In the genomic region with DNA sequence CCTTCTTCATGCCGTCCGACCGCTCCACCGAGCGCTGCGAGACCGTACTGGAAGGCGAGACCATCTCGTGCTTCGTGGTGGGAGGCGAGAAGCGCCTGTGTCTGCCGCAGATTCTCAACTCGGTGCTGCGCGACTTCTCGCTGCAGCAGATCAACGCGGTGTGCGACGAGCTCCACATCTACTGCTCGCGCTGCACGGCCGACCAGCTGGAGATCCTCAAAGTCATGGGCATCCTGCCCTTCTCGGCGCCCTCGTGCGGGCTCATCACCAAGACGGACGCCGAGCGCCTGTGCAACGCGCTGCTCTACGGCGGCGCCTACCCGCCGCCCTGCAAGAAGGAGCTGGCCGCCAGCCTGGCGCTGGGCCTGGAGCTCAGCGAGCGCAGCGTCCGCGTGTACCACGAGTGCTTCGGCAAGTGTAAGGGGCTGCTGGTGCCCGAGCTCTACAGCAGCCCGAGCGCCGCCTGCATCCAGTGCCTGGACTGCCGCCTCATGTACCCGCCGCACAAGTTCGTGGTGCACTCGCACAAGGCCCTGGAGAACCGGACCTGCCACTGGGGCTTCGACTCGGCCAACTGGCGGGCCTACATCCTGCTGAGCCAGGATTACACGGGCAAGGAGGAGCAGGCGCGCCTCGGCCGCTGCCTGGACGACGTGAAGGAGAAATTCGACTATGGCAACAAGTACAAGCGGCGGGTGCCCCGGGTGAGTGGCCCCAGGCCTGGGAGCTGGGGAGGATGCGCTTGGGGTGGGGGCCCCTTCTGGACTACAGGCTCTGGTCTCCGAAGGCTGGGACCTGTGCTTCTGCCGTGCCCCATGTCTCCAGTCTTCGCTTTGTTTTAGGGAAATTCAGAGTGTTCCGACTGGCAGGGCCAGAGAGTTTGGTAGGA, we compare ENCODE assay signal across 1 cellular context.
A peak's percentile ranks its signal among the peaks of the same experiment; 100 is the strongest.
TF ChIP-seq lines count a peak whose summit lies in the region.

No MANE protein-coding gene starts in this region.

TF ChIP-seq in HepG2, 621 proteins besides CTCF, POLR2A, EP300 and RAD21 (continued from another document and continues in another):
- TF ChIP-seq ZBTB1 (CRISPR knock-in tag; IDR thresholded peaks at IDR 0.05; ENCODE audit: borderline replicate concordance) (no peak), ZNF564 (CRISPR knock-in tag; IDR thresholded peaks at IDR 0.05) (no peak), ZNF484 (CRISPR knock-in tag; IDR thresholded peaks at IDR 0.05; ENCODE audit: borderline replicate concordance, low read depth) (no peak), SRSF4 (IDR thresholded peaks at IDR 0.05; ENCODE audit: low read depth, low read length, poor library complexity, severe bottlenecking) (no peak), KAT7 (CRISPR knock-in tag; IDR thresholded peaks at IDR 0.05; ENCODE audit: borderline replicate concordance) (no peak), THAP11 (CRISPR knock-in tag; IDR thresholded peaks at IDR 0.05) (no peak), SNRNP70 (IDR thresholded peaks at IDR 0.05; ENCODE audit: low read depth, low read length) (no peak), BORCS8-MEF2B (CRISPR knock-in tag; IDR thresholded peaks at IDR 0.05) (no peak), ZNF703 (CRISPR knock-in tag; IDR thresholded peaks at IDR 0.05; ENCODE audit: borderline replicate concordance) (0 out of 2 replicates have a peak, but pooled peaks have one; percentile 35), ZNF251 (CRISPR knock-in tag; IDR thresholded peaks at IDR 0.05) (no peak), FOXK2 (IDR thresholded peaks at IDR 0.05) (no peak), ZNF253 (CRISPR knock-in tag; IDR thresholded peaks at IDR 0.05; ENCODE audit: borderline replicate concordance) (no peak), ZNF777 (CRISPR knock-in tag; IDR thresholded peaks at IDR 0.05) (no peak; the same call in 1 of the 2 replicates), ZNF678 (CRISPR knock-in tag; IDR thresholded peaks at IDR 0.05) (no peak), TBX2 (CRISPR knock-in tag; IDR thresholded peaks at IDR 0.05; ENCODE audit: borderline replicate concordance) (0 out of 2 replicates have a peak, but pooled peaks have one; percentile 51), TBP (CRISPR knock-in tag; IDR thresholded peaks at IDR 0.05) (no peak), AHR (CRISPR knock-in tag; IDR thresholded peaks at IDR 0.05) (no peak), TCF7 (IDR thresholded peaks at IDR 0.05; ENCODE audit: low read depth) (no peak), SMARCC2 (IDR thresholded peaks at IDR 0.05) (no peak), KMT2A (CRISPR knock-in tag; IDR thresholded peaks at IDR 0.05) (no peak), ZFP62 (CRISPR knock-in tag; IDR thresholded peaks at IDR 0.05) (no peak), FOSL2 (CRISPR knock-in tag; IDR thresholded peaks at IDR 0.05) (no peak), TBL1XR1 (IDR thresholded peaks at IDR 0.05; ENCODE audit: borderline replicate concordance, low read length, partially characterized antibody) (no peak), MAFF (IDR thresholded peaks at IDR 0.05; ENCODE audit: low read depth, low read length) (no peak), ZNF337 (CRISPR knock-in tag; IDR thresholded peaks at IDR 0.05; ENCODE audit: borderline replicate concordance, low read depth) (no peak)
- TF ChIP-seq, protein P1, sequence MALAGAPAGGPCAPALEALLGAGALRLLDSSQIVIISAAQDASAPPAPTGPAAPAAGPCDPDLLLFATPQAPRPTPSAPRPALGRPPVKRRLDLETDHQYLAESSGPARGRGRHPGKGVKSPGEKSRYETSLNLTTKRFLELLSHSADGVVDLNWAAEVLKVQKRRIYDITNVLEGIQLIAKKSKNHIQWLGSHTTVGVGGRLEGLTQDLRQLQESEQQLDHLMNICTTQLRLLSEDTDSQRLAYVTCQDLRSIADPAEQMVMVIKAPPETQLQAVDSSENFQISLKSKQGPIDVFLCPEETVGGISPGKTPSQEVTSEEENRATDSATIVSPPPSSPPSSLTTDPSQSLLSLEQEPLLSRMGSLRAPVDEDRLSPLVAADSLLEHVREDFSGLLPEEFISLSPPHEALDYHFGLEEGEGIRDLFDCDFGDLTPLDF (CRISPR knock-in tag; IDR thresholded peaks at IDR 0.05) = no peak
- TF ChIP-seq, protein P2, sequence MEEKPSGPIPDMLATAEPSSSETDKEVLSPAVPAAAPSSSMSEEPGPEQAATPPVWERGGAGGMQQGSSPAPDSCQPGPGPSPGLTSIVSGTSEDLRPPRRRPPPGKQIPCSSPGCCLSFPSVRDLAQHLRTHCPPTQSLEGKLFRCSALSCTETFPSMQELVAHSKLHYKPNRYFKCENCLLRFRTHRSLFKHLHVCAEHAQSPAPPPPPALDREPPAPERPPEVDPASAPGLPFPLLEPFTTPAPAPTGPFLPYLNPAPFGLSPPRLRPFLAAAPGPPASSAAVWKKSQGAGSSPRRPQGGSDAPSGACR (CRISPR knock-in tag; IDR thresholded peaks at IDR 0.05) = 0 out of 2 replicates have a peak, but pooled peaks have one; percentile 30
- TF ChIP-seq, protein P3, sequence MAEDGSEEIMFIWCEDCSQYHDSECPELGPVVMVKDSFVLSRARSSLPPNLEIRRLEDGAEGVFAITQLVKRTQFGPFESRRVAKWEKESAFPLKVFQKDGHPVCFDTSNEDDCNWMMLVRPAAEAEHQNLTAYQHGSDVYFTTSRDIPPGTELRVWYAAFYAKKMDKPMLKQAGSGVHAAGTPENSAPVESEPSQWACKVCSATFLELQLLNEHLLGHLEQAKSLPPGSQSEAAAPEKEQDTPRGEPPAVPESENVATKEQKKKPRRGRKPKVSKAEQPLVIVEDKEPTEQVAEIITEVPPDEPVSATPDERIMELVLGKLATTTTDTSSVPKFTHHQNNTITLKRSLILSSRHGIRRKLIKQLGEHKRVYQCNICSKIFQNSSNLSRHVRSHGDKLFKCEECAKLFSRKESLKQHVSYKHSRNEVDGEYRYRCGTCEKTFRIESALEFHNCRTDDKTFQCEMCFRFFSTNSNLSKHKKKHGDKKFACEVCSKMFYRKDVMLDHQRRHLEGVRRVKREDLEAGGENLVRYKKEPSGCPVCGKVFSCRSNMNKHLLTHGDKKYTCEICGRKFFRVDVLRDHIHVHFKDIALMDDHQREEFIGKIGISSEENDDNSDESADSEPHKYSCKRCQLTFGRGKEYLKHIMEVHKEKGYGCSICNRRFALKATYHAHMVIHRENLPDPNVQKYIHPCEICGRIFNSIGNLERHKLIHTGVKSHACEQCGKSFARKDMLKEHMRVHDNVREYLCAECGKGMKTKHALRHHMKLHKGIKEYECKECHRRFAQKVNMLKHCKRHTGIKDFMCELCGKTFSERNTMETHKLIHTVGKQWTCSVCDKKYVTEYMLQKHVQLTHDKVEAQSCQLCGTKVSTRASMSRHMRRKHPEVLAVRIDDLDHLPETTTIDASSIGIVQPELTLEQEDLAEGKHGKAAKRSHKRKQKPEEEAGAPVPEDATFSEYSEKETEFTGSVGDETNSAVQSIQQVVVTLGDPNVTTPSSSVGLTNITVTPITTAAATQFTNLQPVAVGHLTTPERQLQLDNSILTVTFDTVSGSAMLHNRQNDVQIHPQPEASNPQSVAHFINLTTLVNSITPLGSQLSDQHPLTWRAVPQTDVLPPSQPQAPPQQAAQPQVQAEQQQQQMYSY (CRISPR knock-in tag; IDR thresholded peaks at IDR 0.05) = no peak
- TF ChIP-seq, protein P4, sequence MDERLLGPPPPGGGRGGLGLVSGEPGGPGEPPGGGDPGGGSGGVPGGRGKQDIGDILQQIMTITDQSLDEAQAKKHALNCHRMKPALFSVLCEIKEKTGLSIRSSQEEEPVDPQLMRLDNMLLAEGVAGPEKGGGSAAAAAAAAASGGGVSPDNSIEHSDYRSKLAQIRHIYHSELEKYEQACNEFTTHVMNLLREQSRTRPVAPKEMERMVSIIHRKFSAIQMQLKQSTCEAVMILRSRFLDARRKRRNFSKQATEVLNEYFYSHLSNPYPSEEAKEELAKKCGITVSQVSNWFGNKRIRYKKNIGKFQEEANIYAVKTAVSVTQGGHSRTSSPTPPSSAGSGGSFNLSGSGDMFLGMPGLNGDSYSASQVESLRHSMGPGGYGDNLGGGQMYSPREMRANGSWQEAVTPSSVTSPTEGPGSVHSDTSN (CRISPR knock-in tag; IDR thresholded peaks at IDR 0.05) = no peak
- TF ChIP-seq, protein P5, sequence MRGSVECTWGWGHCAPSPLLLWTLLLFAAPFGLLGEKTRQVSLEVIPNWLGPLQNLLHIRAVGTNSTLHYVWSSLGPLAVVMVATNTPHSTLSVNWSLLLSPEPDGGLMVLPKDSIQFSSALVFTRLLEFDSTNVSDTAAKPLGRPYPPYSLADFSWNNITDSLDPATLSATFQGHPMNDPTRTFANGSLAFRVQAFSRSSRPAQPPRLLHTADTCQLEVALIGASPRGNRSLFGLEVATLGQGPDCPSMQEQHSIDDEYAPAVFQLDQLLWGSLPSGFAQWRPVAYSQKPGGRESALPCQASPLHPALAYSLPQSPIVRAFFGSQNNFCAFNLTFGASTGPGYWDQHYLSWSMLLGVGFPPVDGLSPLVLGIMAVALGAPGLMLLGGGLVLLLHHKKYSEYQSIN (CRISPR knock-in tag; IDR thresholded peaks at IDR 0.05; ENCODE audit: borderline replicate concordance) = no peak
- TF ChIP-seq, protein P6, sequence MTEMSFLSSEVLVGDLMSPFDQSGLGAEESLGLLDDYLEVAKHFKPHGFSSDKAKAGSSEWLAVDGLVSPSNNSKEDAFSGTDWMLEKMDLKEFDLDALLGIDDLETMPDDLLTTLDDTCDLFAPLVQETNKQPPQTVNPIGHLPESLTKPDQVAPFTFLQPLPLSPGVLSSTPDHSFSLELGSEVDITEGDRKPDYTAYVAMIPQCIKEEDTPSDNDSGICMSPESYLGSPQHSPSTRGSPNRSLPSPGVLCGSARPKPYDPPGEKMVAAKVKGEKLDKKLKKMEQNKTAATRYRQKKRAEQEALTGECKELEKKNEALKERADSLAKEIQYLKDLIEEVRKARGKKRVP (CRISPR knock-in tag; IDR thresholded peaks at IDR 0.05) = no peak
- TF ChIP-seq, protein P7, sequence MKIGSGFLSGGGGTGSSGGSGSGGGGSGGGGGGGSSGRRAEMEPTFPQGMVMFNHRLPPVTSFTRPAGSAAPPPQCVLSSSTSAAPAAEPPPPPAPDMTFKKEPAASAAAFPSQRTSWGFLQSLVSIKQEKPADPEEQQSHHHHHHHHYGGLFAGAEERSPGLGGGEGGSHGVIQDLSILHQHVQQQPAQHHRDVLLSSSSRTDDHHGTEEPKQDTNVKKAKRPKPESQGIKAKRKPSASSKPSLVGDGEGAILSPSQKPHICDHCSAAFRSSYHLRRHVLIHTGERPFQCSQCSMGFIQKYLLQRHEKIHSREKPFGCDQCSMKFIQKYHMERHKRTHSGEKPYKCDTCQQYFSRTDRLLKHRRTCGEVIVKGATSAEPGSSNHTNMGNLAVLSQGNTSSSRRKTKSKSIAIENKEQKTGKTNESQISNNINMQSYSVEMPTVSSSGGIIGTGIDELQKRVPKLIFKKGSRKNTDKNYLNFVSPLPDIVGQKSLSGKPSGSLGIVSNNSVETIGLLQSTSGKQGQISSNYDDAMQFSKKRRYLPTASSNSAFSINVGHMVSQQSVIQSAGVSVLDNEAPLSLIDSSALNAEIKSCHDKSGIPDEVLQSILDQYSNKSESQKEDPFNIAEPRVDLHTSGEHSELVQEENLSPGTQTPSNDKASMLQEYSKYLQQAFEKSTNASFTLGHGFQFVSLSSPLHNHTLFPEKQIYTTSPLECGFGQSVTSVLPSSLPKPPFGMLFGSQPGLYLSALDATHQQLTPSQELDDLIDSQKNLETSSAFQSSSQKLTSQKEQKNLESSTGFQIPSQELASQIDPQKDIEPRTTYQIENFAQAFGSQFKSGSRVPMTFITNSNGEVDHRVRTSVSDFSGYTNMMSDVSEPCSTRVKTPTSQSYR (CRISPR knock-in tag; IDR thresholded peaks at IDR 0.05; ENCODE audit: borderline replicate concordance) = no peak
- TF ChIP-seq, protein P8, sequence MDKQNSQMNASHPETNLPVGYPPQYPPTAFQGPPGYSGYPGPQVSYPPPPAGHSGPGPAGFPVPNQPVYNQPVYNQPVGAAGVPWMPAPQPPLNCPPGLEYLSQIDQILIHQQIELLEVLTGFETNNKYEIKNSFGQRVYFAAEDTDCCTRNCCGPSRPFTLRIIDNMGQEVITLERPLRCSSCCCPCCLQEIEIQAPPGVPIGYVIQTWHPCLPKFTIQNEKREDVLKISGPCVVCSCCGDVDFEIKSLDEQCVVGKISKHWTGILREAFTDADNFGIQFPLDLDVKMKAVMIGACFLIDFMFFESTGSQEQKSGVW (CRISPR knock-in tag; IDR thresholded peaks at IDR 0.05; ENCODE audit: borderline replicate concordance) = no peak
- TF ChIP-seq, protein P9, sequence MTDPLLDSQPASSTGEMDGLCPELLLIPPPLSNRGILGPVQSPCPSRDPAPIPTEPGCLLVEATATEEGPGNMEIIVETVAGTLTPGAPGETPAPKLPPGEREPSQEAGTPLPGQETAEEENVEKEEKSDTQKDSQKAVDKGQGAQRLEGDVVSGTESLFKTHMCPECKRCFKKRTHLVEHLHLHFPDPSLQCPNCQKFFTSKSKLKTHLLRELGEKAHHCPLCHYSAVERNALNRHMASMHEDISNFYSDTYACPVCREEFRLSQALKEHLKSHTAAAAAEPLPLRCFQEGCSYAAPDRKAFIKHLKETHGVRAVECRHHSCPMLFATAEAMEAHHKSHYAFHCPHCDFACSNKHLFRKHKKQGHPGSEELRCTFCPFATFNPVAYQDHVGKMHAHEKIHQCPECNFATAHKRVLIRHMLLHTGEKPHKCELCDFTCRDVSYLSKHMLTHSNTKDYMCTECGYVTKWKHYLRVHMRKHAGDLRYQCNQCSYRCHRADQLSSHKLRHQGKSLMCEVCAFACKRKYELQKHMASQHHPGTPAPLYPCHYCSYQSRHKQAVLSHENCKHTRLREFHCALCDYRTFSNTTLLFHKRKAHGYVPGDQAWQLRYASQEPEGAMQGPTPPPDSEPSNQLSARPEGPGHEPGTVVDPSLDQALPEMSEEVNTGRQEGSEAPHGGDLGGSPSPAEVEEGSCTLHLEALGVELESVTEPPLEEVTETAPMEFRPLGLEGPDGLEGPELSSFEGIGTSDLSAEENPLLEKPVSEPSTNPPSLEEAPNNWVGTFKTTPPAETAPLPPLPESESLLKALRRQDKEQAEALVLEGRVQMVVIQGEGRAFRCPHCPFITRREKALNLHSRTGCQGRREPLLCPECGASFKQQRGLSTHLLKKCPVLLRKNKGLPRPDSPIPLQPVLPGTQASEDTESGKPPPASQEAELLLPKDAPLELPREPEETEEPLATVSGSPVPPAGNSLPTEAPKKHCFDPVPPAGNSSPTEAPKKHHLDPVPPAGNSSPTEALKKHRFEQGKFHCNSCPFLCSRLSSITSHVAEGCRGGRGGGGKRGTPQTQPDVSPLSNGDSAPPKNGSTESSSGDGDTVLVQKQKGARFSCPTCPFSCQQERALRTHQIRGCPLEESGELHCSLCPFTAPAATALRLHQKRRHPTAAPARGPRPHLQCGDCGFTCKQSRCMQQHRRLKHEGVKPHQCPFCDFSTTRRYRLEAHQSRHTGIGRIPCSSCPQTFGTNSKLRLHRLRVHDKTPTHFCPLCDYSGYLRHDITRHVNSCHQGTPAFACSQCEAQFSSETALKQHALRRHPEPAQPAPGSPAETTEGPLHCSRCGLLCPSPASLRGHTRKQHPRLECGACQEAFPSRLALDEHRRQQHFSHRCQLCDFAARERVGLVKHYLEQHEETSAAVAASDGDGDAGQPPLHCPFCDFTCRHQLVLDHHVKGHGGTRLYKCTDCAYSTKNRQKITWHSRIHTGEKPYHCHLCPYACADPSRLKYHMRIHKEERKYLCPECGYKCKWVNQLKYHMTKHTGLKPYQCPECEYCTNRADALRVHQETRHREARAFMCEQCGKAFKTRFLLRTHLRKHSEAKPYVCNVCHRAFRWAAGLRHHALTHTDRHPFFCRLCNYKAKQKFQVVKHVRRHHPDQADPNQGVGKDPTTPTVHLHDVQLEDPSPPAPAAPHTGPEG (CRISPR knock-in tag; IDR thresholded peaks at IDR 0.05) = 0 out of 2 replicates have a peak, but pooled peaks have one; percentile 45
- TF ChIP-seq, protein P10, sequence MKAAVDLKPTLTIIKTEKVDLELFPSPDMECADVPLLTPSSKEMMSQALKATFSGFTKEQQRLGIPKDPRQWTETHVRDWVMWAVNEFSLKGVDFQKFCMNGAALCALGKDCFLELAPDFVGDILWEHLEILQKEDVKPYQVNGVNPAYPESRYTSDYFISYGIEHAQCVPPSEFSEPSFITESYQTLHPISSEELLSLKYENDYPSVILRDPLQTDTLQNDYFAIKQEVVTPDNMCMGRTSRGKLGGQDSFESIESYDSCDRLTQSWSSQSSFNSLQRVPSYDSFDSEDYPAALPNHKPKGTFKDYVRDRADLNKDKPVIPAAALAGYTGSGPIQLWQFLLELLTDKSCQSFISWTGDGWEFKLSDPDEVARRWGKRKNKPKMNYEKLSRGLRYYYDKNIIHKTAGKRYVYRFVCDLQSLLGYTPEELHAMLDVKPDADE (CRISPR knock-in tag; IDR thresholded peaks at IDR 0.05) = no peak
